Comparison of ENCODE assay signal across 23 cellular contexts in the genomic region with DNA sequence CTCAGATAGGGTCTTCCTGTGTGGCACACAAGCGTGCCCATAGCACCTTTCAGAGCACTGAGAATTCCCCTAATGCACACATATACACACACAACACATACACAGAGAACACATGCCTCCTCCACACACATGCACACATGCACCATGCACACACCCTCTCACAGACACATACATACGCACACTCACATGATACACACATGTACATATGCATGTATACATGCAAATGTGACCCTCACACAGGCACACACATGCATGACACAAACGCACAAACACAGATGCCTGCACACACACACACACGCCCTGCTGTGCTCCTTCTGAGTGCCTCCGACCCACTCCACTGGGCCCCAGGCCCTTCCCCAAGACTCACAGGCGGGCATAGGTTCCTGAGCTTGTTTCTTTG.
"Had no signal": no experiment of that assay in that cellular context is flagged by ENCODE, and none has a peak within 500 bp of the region (broad histone marks: within the 10 kb centered on the region; RNA-seq: fewer than 3 reads in every experiment).

No MANE protein-coding gene starts in this region.

- H3K4me2 ChIP-seq: SK-N-SH had no signal

- H3K9ac ChIP-seq: SK-N-SH had no signal

- H3K9me2 ChIP-seq: SK-N-SH had no signal

- H3K27me3 ChIP-seq: Peyer's patch had no signal

- DNase-seq: activated CD4-positive, alpha-beta memory T cell treated with anti-CD3 and anti-CD28 coated beads, Interleukin-2, amount 10 ng/mL, durations not matched to agents 7 days and 5 days; activated CD4-positive, alpha-beta T cell treated with anti-CD3 and anti-CD28 coated beads for 36 hours; activated CD4-positive, alpha-beta T cell treated with anti-CD3 and anti-CD28 coated beads, Interleukin-2, amount 50 U/mL, for 1 hour; activated CD8-positive, alpha-beta memory T cell treated with anti-CD3 and anti-CD28 coated beads, Interleukin-2, amount 50 U/mL, for 48 hours; activated T-cell treated with anti-CD3 and anti-CD28 coated beads, Interleukin-2, amount 50 U/mL, for 1 hour; central memory CD4-positive, alpha-beta T cell; Kasumi-1; KBM-7; NCI-H146; NCI-H187 treated with DMSO at 0.1 percent for 48 hours; NCI-H2107; NCI-H2171 treated with DMSO at 0.1 percent for 48 hours; NCI-H226; NCI-H526; NCI-H774; Peyer's patch; Right ventricle myocardium superior; SJCRH30; SK-N-SH; T-helper 1 cell had no signal

- H3K4me3 ChIP-seq: breast epithelium, Peyer's patch, SJCRH30 had no signal

- H3K27ac ChIP-seq: breast epithelium, Peyer's patch, RWPE1, SJCRH30, VCaP had no signal

- H3K4me1 ChIP-seq: breast epithelium, Peyer's patch, SJCRH30 had no signal

- H3K9me3 ChIP-seq: breast epithelium, Peyer's patch, SK-N-SH had no signal

- ATAC-seq: activated CD4-positive, alpha-beta T cell treated with anti-CD3 and anti-CD28 coated beads for 36 hours had no signal

- H3K36me3 ChIP-seq: breast epithelium, Peyer's patch, SJCRH30 had no signal
